Comparison of ENCODE assay signal across 11 cellular contexts in the genomic region with DNA sequence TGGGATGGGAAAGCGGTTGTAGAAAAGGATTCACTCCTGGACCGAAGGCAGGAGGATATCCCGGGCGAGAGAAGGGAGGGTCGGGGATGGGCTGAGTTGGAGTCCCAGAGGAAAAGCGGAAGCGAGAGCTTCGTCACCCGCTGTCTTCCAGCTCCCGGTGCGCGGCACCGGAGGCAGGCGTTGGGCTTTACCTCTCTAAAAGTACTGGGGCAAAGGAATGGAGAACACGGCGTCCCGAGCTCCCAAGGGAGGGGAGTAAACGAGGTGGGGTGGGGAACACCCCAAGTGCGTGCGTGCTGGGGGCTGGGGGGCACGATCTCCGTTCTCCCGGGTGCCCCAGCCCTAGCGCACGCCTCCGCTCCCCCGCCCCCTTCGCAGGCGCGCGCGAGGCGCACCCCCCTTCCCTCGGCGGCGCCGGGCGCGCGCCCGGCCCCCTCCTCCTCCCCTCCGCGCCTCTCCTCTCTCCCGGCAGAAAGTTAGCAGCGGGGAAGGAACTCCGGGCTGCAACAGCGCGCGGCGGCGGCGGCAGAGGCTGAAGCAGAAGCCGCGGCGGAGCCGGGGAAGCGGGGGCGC. TPM values are rescaled to one million over a fixed set of nuclear protein-coding genes. Genes with fewer than 3 reads are reported as not detected.
DNase-seq lines count a peak whose midpoint lies in the region; ATAC-seq, FAIRE-seq and TF ChIP-seq lines count a peak whose summit lies in the region.
"Had no signal": no experiment of that assay in that cellular context is flagged by ENCODE, and none has a peak within 500 bp of the region (broad histone marks: within the 10 kb centered on the region; RNA-seq: fewer than 3 reads in every experiment).

Gene HS3ST4, plus strand, starts transcription at position 441 of the 573 bp plus-strand sequence.

- H3K27ac ChIP-seq in heart right ventricle (no peak within 1 kb of the TSS), lower lobe of right lung (no peak within 1 kb of the TSS), upper lobe of left lung (no peak within 1 kb of the TSS), Peyer's patch (no peak within 1 kb of the TSS)

- no peak for TF ChIP-seq EP300 in upper lobe of left lung (IDR thresholded peaks at IDR 0.05)

- no peak for FAIRE-seq in GM12891 (lab: Jason Lieb, UNC)
- FAIRE-seq: keratinocyte had no signal

- peaks cover 5% of the 10 kb centered on the region for H3K4me1 Mint-ChIP-seq in activated T-helper 17 cell treated with anti-CD3 and anti-CD28 coated beads, Interleukin-2, amount 50 U/mL, for 72 hours

- TF ChIP-seq CTCF in heart right ventricle (IDR thresholded peaks at IDR 0.05) (no peak), lower lobe of right lung (IDR thresholded peaks at IDR 0.05) (no peak), upper lobe of left lung (IDR thresholded peaks at IDR 0.05) (no peak), Peyer's patch (IDR thresholded peaks at IDR 0.05) (no peak)

- H3K4me3 ChIP-seq in heart right ventricle = peak within 1 kb of the TSS in 9 of 10 donors; percentile 19 to 43 (median 28)
- H3K4me3 ChIP-seq in lower lobe of right lung = peak within 1 kb of the TSS; percentile 35
- peak within 1 kb of the TSS in 3 of 4 donors; percentile 31 to 42 (median 37) for H3K4me3 ChIP-seq in upper lobe of left lung
- peak within 1 kb of the TSS in 2 of 4 donors; percentile 45 to 46 for H3K4me3 ChIP-seq in Peyer's patch

- ATAC-seq in heart right ventricle (no peak), Right ventricle myocardium inferior (no peak), lower lobe of right lung (no peak), upper lobe of left lung (ENCODE audit: low FRiP score in 2 of 2) (peak in 1 of 2 donors; percentile 36), HG03135 (IDR thresholded peaks at IDR 0.05; ENCODE audit: unreplicated experiment) (no peak)
- no peak for ATAC-seq in activated T-helper 17 cell treated with anti-CD3 and anti-CD28 coated beads, Interleukin-2, amount 50 U/mL, for 72 hours (replicated peaks)

- H3K27me3 ChIP-seq in heart right ventricle (peaks cover 0 to 79% (median 70%) of the 10 kb centered on the region in 7 donors), lower lobe of right lung (ENCODE audit: low read depth) (peaks cover 67% of the 10 kb centered on the region), upper lobe of left lung (peaks cover 0 to 25% (median 13%) of the 10 kb centered on the region in 4 donors), Peyer's patch (peaks cover 0 to 8% of the 10 kb centered on the region in 2 donors)

- no peak for TF ChIP-seq POLR2A in upper lobe of left lung (IDR thresholded peaks at IDR 0.05)
- no peak for TF ChIP-seq POLR2A in GM12891 (IDR thresholded peaks at IDR 0.05; ENCODE audit: low read depth, low read length)
- no peak for TF ChIP-seq POLR2A in Peyer's patch (IDR thresholded peaks at IDR 0.05)

- no peak for DNase-seq in heart right ventricle
- DNase-seq in Right ventricle myocardium inferior (ENCODE audit: missing footprints) = no peak
- DNase-seq in lower lobe of right lung = no peak
- DNase-seq in upper lobe of left lung = peak in 1 of 2 donors; percentile 80
- DNase-seq in GM12891 (ENCODE audit: insufficient read length, low spot score) = no peak
- no peak for DNase-seq in Peyer's patch
- DNase-seq: DMS153 had no signal

- no peaks in the 10 kb centered on the region for H3K9me3 Mint-ChIP-seq in activated T-helper 17 cell treated with anti-CD3 and anti-CD28 coated beads, Interleukin-2, amount 50 U/mL, for 72 hours

- no peaks in the 10 kb centered on the region for H3K36me3 ChIP-seq in heart right ventricle
- H3K36me3 ChIP-seq in lower lobe of right lung = no peaks in the 10 kb centered on the region
- H3K36me3 ChIP-seq in upper lobe of left lung = no peaks in the 10 kb centered on the region
- H3K36me3 ChIP-seq in Peyer's patch = no peaks in the 10 kb centered on the region

- WGBS in heart right ventricle, 2 donors = 1% methylated on average over 39 to 57 of the region's 58 CpGs
- WGBS in upper lobe of left lung, 2 donors = 3 to 4% methylated on average over 17 to 43 of the region's 58 CpGs

- no peak within 1 kb of the TSS for H3K27ac Mint-ChIP-seq in activated T-helper 17 cell treated with anti-CD3 and anti-CD28 coated beads, Interleukin-2, amount 50 U/mL, for 72 hours

- H3K9me3 ChIP-seq in heart right ventricle (no peaks in the 10 kb centered on the region), lower lobe of right lung (no peaks in the 10 kb centered on the region), upper lobe of left lung (no peaks in the 10 kb centered on the region), Peyer's patch (no peaks in the 10 kb centered on the region)

- peaks cover 53% of the 10 kb centered on the region for H3K27me3 Mint-ChIP-seq in activated T-helper 17 cell treated with anti-CD3 and anti-CD28 coated beads, Interleukin-2, amount 50 U/mL, for 72 hours

- intact Hi-C loops in heart right ventricle (cut with DNase I) = no loop called here
- intact Hi-C loops in Right ventricle myocardium inferior (cut with DNase I) = no loop called here
- intact Hi-C loops in lower lobe of right lung (cut with DNase I) = no loop called here

- peaks cover 0 to 8% (median 0%) of the 10 kb centered on the region in 9 donors for H3K4me1 ChIP-seq in heart right ventricle
- no peaks in the 10 kb centered on the region for H3K4me1 ChIP-seq in lower lobe of right lung
- peaks cover 0 to 18% (median 7%) of the 10 kb centered on the region in 4 donors for H3K4me1 ChIP-seq in upper lobe of left lung
- H3K4me1 ChIP-seq in Peyer's patch = peaks cover 0 to 10% (median 0%) of the 10 kb centered on the region in 4 donors

- H3K36me3 Mint-ChIP-seq in activated T-helper 17 cell treated with anti-CD3 and anti-CD28 coated beads, Interleukin-2, amount 50 U/mL, for 72 hours (ENCODE audit: low read depth) = peaks cover 5% of the 10 kb centered on the region

- H3K4me3 Mint-ChIP-seq in activated T-helper 17 cell treated with anti-CD3 and anti-CD28 coated beads, Interleukin-2, amount 50 U/mL, for 72 hours = peak within 1 kb of the TSS; percentile 49

TF ChIP-seq in GM12891, 5 proteins besides CTCF, POLR2A, EP300 and RAD21:
- TF ChIP-seq POLR2AphosphoS5 (IDR thresholded peaks at IDR 0.05; ENCODE audit: low read depth, low read length) (no peak), TAF1 (IDR thresholded peaks at IDR 0.05; ENCODE audit: low read depth, low read length) (no peak), SPI1 (IDR thresholded peaks at IDR 0.05; ENCODE audit: low read depth, low read length) (no peak), POU2F2 (IDR thresholded peaks at IDR 0.05; ENCODE audit: low read depth, low read length) (no peak), PAX5 (IDR thresholded peaks at IDR 0.05; ENCODE audit: insufficient read depth, low read length, severe bottlenecking) (no peak)

RNA-seq across cellular contexts. Expression of gene HS3ST4, which starts in this region (rescaled TPM):
- total RNA-seq in heart right ventricle = not detected
- under 1 TPM in 1 of 2 donors, not detected in 1; 0.01 TPM for polyA plus RNA-seq in heart right ventricle
- not detected for total RNA-seq in Right ventricle myocardium inferior
- total RNA-seq in activated T-helper 17 cell treated with anti-CD3 and anti-CD28 coated beads, Interleukin-2, amount 50 U/mL, for 72 hours = not detected
- total RNA-seq in lower lobe of right lung = 0.18 TPM
- total RNA-seq in upper lobe of left lung = under 1 TPM in 3 of 6 donors, not detected in 3; 0.13 to 0.44 (median 0.17) TPM
- polyA plus RNA-seq in GM12891 (2012; ENCODE audit: low read depth, missing spikeins) = not detected
- not detected for total RNA-seq in Peyer's patch
- total RNA-seq: HT-29 had no signal
- polyA plus RNA-seq: keratinocyte had no signal
